14 cellular contexts compared by ENCODE assay signal in genomic region chr1:228372183-228373003, GRCh38. TPM values are rescaled to one million over a fixed set of nuclear protein-coding genes. Genes with fewer than 3 reads are reported as not detected.
A peak's percentile ranks its signal among the peaks of the same experiment; 100 is the strongest.
DNase-seq lines count a peak whose midpoint lies in the region; ATAC-seq and TF ChIP-seq lines count a peak whose summit lies in the region.
"Had no signal": no experiment of that assay in that cellular context is flagged by ENCODE, and none has a peak within 500 bp of the region (broad histone marks: within the 10 kb centered on the region; RNA-seq: fewer than 3 reads in every experiment).

No MANE protein-coding gene starts in this region.

- H3K27me3 ChIP-seq in osteoblast (ENCODE audit: insufficient read depth, low read length): no peaks in the 10 kb centered on the region

- peaks cover 5% of the 10 kb centered on the region for H3K4me1 ChIP-seq in osteoblast (ENCODE audit: insufficient read depth, low read length)

- H3K9me3 Mint-ChIP-seq in CD14-positive monocyte: peaks cover 0 to 2% (median 0%) of the 10 kb centered on the region in 7 donors
- H3K9me3 Mint-ChIP-seq in HFFc6: no peaks in the 10 kb centered on the region
- H3K9me3 Mint-ChIP-seq: memory B cell had no signal

- no peak for TF ChIP-seq CTCF in CD14-positive monocyte (IDR thresholded peaks at IDR 0.05)
- no peak for TF ChIP-seq CTCF in osteoblast (IDR thresholded peaks at IDR 0.05; ENCODE audit: extremely low read depth, low read depth, low read length)
- no peak for TF ChIP-seq CTCF in HFFc6 (IDR thresholded peaks at IDR 0.05)

- H3K9me3 ChIP-seq in osteoblast (ENCODE audit: low read depth, low read length): no peaks in the 10 kb centered on the region
- H3K9me3 ChIP-seq: neutrophil had no signal

- no peak overlapping the region for H3K4me2 ChIP-seq in osteoblast (ENCODE audit: insufficient read depth, low read length)

- peaks cover 1 to 3% (median 3%) of the 10 kb centered on the region in 3 donors for H3K27me3 Mint-ChIP-seq in CD14-positive monocyte (ENCODE audit: low read depth in 3 of 3)
- peaks cover 2% of the 10 kb centered on the region; the same call in 1 of the 2 replicates for H3K27me3 Mint-ChIP-seq in HFFc6 (ENCODE audit: insufficient read depth)
- H3K27me3 Mint-ChIP-seq: brain had no signal

- H3K4me3 ChIP-seq in osteoblast (ENCODE audit: insufficient read depth, low read length): no peak overlapping the region

- H2AFZ ChIP-seq in osteoblast (ENCODE audit: low read length): no peak overlapping the region

- no peaks in the 10 kb centered on the region for H3K36me3 ChIP-seq in osteoblast (ENCODE audit: insufficient read depth, low read length)
- H3K36me3 ChIP-seq: neutrophil had no signal

- no peak overlapping the region for H3K4me3 Mint-ChIP-seq in CD14-positive monocyte
- no peak overlapping the region for H3K4me3 Mint-ChIP-seq in HFFc6
- H3K4me3 Mint-ChIP-seq: brain, memory B cell had no signal

- H4K20me1 ChIP-seq in osteoblast (ENCODE audit: insufficient read depth, low read length): no peaks in the 10 kb centered on the region

- no peak overlapping the region for H3K27ac ChIP-seq in osteoblast (ENCODE audit: low read depth, low read length)
- H3K27ac ChIP-seq: neutrophil had no signal

- ATAC-seq in Right ventricle myocardium superior (ENCODE audit: poor library complexity) (no peak), GM18873 (IDR thresholded peaks at IDR 0.05; ENCODE audit: low FRiP score, unreplicated experiment) (no peak), GM18519 (IDR thresholded peaks at IDR 0.05; ENCODE audit: low FRiP score, unreplicated experiment) (no peak)

- intact Hi-C loops in CD14-positive monocyte (cut with micrococcal nuclease): no loop called here
- intact Hi-C loops in Right ventricle myocardium superior (cut with DNase I): no loop called here

- no peaks in the 10 kb centered on the region for H3K79me2 ChIP-seq in osteoblast (ENCODE audit: insufficient read depth, low read length)

- H3K36me3 Mint-ChIP-seq in CD14-positive monocyte: no peaks in the 10 kb centered on the region
- no peaks in the 10 kb centered on the region for H3K36me3 Mint-ChIP-seq in HFFc6 (ENCODE audit: low read depth)
- H3K36me3 Mint-ChIP-seq: brain, memory B cell had no signal

- H3K4me1 Mint-ChIP-seq in CD14-positive monocyte (no peaks in the 10 kb centered on the region), HFFc6 (ENCODE audit: low read depth) (peaks cover 5% of the 10 kb centered on the region; the same call in 1 of the 2 replicates)
- H3K4me1 Mint-ChIP-seq: brain, memory B cell had no signal

- DNase-seq in CD14-positive monocyte (ENCODE audit: low spot score) (peak; percentile 38), NCI-H226 (peak; percentile 4), Right ventricle myocardium superior (peak; percentile 62), osteoblast (ENCODE audit: insufficient read length, low spot score, missing footprints) (peak; percentile 69), NCI-H2107 (lab: John Stamatoyannopoulos, UW) (no peak), HFFc6 (no peak)
- DNase-seq: activated CD4-positive, alpha-beta T cell treated with anti-CD3 and anti-CD28 coated beads, Interleukin-2, amount 50 U/mL, for 4 hours; stimulated activated CD4-positive, alpha-beta T cell treated with anti-CD3 and anti-CD28 coated beads, Interleukin-1b, Interleukin-23, amount 100 ng/mL, for 48 hours; T1000 had no signal

- H3K27ac Mint-ChIP-seq in CD14-positive monocyte (no peak overlapping the region), HFFc6 (no peak overlapping the region)
- H3K27ac Mint-ChIP-seq: brain, memory B cell had no signal

RNA-seq across cellular contexts. Expression of gene TRIM11, which starts 34.2 kb away (rescaled TPM):
- 1 to 10 TPM; 9.1 to 9.4 TPM for polyA plus RNA-seq in CD14-positive monocyte
- 6.2 TPM for total RNA-seq in Right ventricle myocardium superior
- total RNA-seq in osteoblast: 22.1 and 25.7 TPM in 2 replicates
- total RNA-seq in HFFc6 (2021; fragmentation: NEBNext Ultra II Directional; extraction: Animal tissue kit (Norgen Biotek cat#: 25700)): 10 to 100 TPM; 19.0 to 26.0 (median 21.8) TPM

RNA-seq across cellular contexts. Expression of gene TRIM17, which starts 44.3 kb away (rescaled TPM):
- not detected for polyA plus RNA-seq in CD14-positive monocyte
- total RNA-seq in Right ventricle myocardium superior: 0.32 TPM
- under 0.01 TPM in 1 of 2 replicates, not detected in the other for total RNA-seq in osteoblast
- total RNA-seq in HFFc6 (2021; fragmentation: NEBNext Ultra II Directional; extraction: Animal tissue kit (Norgen Biotek cat#: 25700)): under 1 TPM in 3 of 6 experiments, not detected in 3; 0.23 to 0.36 (median 0.30) TPM

Comparison
In these comparisons a context has a peak if more than half of its experiments do, and no peak if none do; other contexts are left out.
1. DNase-seq: peak in CD14-positive monocyte (single experiment), NCI-H226 (single experiment), Right ventricle myocardium superior (single experiment) and osteoblast (single experiment); none in NCI-H2107 (single experiment) and HFFc6 (single experiment).